In the genomic region with DNA sequence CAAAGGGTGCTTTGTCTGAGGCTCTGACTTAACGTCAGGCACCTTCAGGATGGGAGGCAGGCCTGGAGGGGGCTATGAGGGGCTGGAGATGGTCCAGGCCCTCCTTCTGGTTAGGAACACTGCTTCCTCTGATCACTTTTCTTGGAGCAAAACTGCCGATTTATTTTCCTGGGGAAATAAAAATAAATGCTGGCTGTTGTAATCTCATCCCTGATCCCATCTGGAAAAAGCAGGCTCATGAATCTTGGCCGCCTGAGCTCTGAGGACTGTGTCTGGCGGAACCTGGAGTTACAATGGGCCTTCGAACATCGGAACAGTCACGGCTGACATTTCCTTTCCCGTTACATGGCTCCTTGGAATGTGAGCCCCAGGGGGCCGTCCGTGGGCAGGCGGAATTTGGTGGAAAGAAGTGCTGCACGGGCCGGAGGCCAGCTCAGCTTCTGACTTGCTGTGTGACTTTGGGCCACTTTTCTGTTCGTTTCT, we compare ENCODE assay signal across 8 cellular contexts.
A peak's percentile ranks its signal among the peaks of the same experiment; 100 is the strongest.
DNase-seq lines count a peak whose midpoint lies in the region; ATAC-seq and TF ChIP-seq lines count a peak whose summit lies in the region.

No MANE protein-coding gene starts in this region.

- H3K4me1 Mint-ChIP-seq in osteocyte (ENCODE audit: unreplicated experiment): peaks cover 79% of the 10 kb centered on the region

- no peaks in the 10 kb centered on the region for H3K27me3 ChIP-seq in RWPE2 (ENCODE audit: insufficient read depth, poor library complexity, severe bottlenecking)
- H3K27me3 ChIP-seq in foreskin keratinocyte: no peaks in the 10 kb centered on the region

- H3K4me3 Mint-ChIP-seq in osteocyte (ENCODE audit: unreplicated experiment): peak overlapping the region; percentile 42

- H3K4me1 ChIP-seq in RWPE2 (ENCODE audit: insufficient read depth, poor library complexity, severe bottlenecking): peaks cover 27% of the 10 kb centered on the region
- H3K4me1 ChIP-seq in foreskin keratinocyte: peaks cover 22% of the 10 kb centered on the region

- peak overlapping the region; percentile 98 for H3K27ac Mint-ChIP-seq in osteocyte (ENCODE audit: unreplicated experiment)

- no peaks in the 10 kb centered on the region for H3K27me3 Mint-ChIP-seq in osteocyte (ENCODE audit: unreplicated experiment)

- H3K4me3 ChIP-seq in RWPE2 (ENCODE audit: severe bottlenecking): no peak overlapping the region

- peak; percentile 16 for DNase-seq in Ammon's horn (ENCODE audit: low spot score)
- no peak for DNase-seq in RWPE2 (ENCODE audit: low spot score)
- DNase-seq in foreskin keratinocyte: no peak
- peak; percentile 89 for DNase-seq in osteocyte (ENCODE audit: extremely low spot score, unreplicated experiment)
- DNase-seq in G401 (ENCODE audit: low spot score): no peak
- DNase-seq in GM13977 (ENCODE audit: low spot score): no peak

- H3K36me3 ChIP-seq in RWPE2 (ENCODE audit: low read depth): no peaks in the 10 kb centered on the region

- in situ Hi-C loops in G401 (cut with HindIII; ENCODE audit: low sequenced_read_pairs): no loop called here
- in situ Hi-C loops in GM13977 (cut with MboI; ENCODE audit: low pct_unique_long_range_greater_than_20kb, low sequenced_read_pairs, unreplicated experiment): no loop called here

- peaks cover 5% of the 10 kb centered on the region for H3K9me3 Mint-ChIP-seq in osteocyte (ENCODE audit: unreplicated experiment)

- ATAC-seq in RWPE2 (ENCODE audit: low read depth) (no peak), foreskin keratinocyte (no peak), HG03469 (IDR thresholded peaks at IDR 0.05; ENCODE audit: unreplicated experiment) (no peak), HG03460 (IDR thresholded peaks at IDR 0.05; ENCODE audit: unreplicated experiment) (no peak)

- TF ChIP-seq CTCF in RWPE2 (IDR thresholded peaks at IDR 0.05; ENCODE audit: poor library complexity, severe bottlenecking): no peak
- no peak for TF ChIP-seq CTCF in foreskin keratinocyte (conservative IDR thresholded peaks at IDR 0.05)
- TF ChIP-seq CTCF in osteocyte (IDR thresholded peaks at IDR 0.05): no peak
- no peak for TF ChIP-seq CTCF in GM13977 (IDR thresholded peaks at IDR 0.05; ENCODE audit: extremely low read depth, insufficient read depth, missing control alignments)

- H3K9me3 ChIP-seq in RWPE2 (ENCODE audit: severe bottlenecking): no peaks in the 10 kb centered on the region

- no peaks in the 10 kb centered on the region for H3K36me3 Mint-ChIP-seq in osteocyte (ENCODE audit: unreplicated experiment)

- peak overlapping the region; percentile 64 for H3K27ac ChIP-seq in RWPE2 (ENCODE audit: poor library complexity, severe bottlenecking)
- peak overlapping the region; percentile 63 for H3K27ac ChIP-seq in foreskin keratinocyte

Comparison
In these comparisons a context has a peak if more than half of its experiments do, and no peak if none do; other contexts are left out.
1. DNase-seq: peak in Ammon's horn (single experiment) and osteocyte (single experiment); none in RWPE2 (single experiment), foreskin keratinocyte (0 of 2), G401 (single experiment) and GM13977 (single experiment).